2 cellular contexts compared by ENCODE assay signal in the genomic region with DNA sequence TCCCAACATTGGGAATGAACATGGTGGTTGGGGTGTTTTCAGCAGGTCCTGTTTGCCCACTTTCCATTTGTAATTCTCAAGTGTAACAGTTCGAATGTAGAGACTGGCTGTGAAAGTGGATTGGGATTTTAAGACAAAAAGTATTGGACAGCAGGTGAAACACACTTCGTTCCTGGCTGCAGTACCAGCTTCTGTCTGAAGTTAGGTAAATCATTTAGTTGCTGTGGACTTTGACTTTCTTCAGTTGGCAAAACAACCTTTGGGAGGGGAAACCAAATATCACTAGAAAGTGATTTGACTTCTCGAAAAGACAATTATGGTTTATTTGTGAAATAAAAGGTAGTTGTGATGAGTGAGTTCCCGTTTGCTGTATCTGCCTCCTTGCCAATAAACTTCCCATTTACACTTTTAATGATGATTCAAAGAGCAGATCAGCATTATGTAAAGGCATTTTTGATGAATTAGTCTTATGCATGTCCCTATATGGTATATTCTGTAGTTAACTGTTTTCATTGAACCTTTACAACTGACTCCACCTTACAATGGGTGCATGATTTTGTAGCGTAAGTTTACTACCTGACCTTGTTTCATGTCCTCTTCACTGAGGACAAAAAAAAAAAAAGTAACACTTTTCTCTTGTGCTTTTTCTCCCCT.
TF ChIP-seq lines count a peak whose summit lies in the region.

No MANE protein-coding gene starts in this region.

TF ChIP-seq in GM23338, 12 proteins besides CTCF, POLR2A, EP300 and RAD21 (continues in another document):
- TF ChIP-seq ZNF331 (CRISPR knock-in tag; IDR thresholded peaks at IDR 0.05; ENCODE audit: low read depth), result no peak
- TF ChIP-seq CREB1 (CRISPR knock-in tag; IDR thresholded peaks at IDR 0.05; ENCODE audit: low read depth), result no peak
- TF ChIP-seq NANOG (IDR thresholded peaks at IDR 0.05; ENCODE audit: borderline replicate concordance), result no peak
- TF ChIP-seq POLR2AphosphoS5 (IDR thresholded peaks at IDR 0.05; ENCODE audit: low read depth), result no peak
- TF ChIP-seq, protein P1, sequence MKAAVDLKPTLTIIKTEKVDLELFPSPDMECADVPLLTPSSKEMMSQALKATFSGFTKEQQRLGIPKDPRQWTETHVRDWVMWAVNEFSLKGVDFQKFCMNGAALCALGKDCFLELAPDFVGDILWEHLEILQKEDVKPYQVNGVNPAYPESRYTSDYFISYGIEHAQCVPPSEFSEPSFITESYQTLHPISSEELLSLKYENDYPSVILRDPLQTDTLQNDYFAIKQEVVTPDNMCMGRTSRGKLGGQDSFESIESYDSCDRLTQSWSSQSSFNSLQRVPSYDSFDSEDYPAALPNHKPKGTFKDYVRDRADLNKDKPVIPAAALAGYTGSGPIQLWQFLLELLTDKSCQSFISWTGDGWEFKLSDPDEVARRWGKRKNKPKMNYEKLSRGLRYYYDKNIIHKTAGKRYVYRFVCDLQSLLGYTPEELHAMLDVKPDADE (IDR thresholded peaks at IDR 0.05), result no peak
- no peak for TF ChIP-seq STAT1 (IDR thresholded peaks at IDR 0.05; ENCODE audit: unreplicated experiment)
- no peak for TF ChIP-seq EZH2phosphoT487 (IDR thresholded peaks at IDR 0.05; ENCODE audit: unreplicated experiment)
- TF ChIP-seq ZNF114 (CRISPR knock-in tag; IDR thresholded peaks at IDR 0.05), result no peak
- TF ChIP-seq, protein P2, sequence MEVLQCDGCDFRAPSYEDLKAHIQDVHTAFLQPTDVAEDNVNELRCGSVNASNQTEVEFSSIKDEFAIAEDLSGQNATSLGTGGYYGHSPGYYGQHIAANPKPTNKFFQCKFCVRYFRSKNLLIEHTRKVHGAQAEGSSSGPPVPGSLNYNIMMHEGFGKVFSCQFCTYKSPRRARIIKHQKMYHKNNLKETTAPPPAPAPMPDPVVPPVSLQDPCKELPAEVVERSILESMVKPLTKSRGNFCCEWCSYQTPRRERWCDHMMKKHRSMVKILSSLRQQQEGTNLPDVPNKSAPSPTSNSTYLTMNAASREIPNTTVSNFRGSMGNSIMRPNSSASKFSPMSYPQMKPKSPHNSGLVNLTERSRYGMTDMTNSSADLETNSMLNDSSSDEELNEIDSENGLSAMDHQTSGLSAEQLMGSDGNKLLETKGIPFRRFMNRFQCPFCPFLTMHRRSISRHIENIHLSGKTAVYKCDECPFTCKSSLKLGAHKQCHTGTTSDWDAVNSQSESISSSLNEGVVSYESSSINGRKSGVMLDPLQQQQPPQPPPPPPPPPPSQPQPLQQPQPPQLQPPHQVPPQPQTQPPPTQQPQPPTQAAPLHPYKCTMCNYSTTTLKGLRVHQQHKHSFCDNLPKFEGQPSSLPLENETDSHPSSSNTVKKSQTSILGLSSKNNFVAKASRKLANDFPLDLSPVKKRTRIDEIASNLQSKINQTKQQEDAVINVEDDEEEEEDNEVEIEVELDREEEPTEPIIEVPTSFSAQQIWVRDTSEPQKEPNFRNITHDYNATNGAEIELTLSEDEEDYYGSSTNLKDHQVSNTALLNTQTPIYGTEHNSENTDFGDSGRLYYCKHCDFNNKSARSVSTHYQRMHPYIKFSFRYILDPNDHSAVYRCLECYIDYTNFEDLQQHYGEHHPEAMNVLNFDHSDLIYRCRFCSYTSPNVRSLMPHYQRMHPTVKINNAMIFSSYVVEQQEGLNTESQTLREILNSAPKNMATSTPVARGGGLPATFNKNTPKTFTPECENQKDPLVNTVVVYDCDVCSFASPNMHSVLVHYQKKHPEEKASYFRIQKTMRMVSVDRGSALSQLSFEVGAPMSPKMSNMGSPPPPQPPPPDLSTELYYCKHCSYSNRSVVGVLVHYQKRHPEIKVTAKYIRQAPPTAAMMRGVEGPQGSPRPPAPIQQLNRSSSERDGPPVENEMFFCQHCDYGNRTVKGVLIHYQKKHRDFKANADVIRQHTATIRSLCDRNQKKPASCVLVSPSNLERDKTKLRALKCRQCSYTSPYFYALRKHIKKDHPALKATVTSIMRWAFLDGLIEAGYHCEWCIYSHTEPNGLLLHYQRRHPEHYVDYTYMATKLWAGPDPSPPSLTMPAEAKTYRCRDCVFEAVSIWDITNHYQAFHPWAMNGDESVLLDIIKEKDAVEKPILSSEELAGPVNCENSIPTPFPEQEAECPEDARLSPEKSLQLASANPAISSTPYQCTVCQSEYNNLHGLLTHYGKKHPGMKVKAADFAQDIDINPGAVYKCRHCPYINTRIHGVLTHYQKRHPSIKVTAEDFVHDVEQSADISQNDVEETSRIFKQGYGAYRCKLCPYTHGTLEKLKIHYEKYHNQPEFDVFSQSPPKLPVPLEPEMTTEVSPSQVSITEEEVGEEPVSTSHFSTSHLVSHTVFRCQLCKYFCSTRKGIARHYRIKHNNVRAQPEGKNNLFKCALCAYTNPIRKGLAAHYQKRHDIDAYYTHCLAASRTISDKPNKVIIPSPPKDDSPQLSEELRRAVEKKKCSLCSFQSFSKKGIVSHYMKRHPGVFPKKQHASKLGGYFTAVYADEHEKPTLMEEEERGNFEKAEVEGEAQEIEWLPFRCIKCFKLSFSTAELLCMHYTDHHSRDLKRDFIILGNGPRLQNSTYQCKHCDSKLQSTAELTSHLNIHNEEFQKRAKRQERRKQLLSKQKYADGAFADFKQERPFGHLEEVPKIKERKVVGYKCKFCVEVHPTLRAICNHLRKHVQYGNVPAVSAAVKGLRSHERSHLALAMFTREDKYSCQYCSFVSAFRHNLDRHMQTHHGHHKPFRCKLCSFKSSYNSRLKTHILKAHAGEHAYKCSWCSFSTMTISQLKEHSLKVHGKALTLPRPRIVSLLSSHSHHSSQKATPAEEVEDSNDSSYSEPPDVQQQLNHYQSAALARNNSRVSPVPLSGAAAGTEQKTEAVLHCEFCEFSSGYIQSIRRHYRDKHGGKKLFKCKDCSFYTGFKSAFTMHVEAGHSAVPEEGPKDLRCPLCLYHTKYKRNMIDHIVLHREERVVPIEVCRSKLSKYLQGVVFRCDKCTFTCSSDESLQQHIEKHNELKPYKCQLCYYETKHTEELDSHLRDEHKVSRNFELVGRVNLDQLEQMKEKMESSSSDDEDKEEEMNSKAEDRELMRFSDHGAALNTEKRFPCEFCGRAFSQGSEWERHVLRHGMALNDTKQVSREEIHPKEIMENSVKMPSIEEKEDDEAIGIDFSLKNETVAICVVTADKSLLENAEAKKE (CRISPR knock-in tag; IDR thresholded peaks at IDR 0.05), result no peak

TF ChIP-seq in K562, 482 proteins besides CTCF, POLR2A, EP300 and RAD21:
- TF ChIP-seq MTA2 (IDR thresholded peaks at IDR 0.05; ENCODE audit: low read depth), result no peak
TF ChIP-seq in K562: peak in this region for 0.
